ENCODE assay signal across 8 cellular contexts in the genomic region with DNA sequence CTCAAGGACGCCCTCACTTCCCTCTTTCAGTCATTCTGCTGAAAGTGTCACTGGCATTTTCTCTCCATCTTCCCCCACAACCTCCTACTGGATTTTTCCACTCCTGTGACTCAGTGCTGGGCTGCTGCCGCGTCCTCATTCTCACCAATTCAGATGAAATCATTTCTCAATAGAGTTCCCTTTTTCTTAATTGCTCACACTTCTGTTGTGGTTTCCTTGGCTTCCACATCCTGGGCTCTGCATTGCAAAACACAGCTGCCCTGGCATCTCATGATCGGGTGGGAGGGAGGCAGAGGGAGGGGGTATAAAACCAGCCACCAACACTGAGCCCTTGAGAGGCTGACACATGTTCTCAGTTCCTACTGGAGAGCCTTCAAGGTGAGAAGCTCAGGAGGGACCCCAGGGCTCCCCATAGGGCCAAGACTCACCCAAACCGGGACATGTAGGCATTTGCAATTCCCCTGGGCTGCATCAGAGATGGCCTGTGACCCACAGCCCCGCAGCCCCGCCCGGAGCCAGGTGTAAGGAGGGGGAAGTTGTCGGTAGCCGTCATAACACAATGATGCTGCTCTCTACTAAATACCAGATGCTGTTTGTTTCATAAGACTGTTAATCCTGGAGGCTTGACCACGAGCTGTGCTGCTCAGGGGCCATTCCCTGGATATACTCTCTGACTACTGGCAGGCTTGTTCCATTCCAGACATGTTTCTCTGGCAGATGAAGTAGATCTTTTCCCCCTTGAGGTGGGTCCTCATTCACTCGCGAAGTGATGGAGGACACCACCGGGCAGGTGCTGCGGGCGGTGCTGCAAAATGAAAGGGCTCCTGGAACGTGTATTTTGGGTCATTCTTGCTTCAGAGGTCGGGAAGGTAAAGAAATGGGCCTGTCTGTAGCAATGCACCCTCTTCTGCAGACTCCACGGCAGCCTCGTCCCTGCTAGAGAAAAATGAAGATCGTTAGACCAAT.
DNase-seq lines count a peak whose midpoint lies in the region; ATAC-seq and TF ChIP-seq lines count a peak whose summit lies in the region.

No MANE protein-coding gene starts in this region.

- H3K4me3 Mint-ChIP-seq in activated CD4-positive, alpha-beta T cell treated with anti-CD3 and anti-CD28 coated beads, Interleukin-2, amount 10 ng/mL, durations not matched to agents 7 days and 5 days, result peak overlapping the region; percentile 54
- peak overlapping the region; percentile 60 to 74 for H3K4me3 Mint-ChIP-seq in stimulated activated naive CD8-positive, alpha-beta T cell treated with anti-CD3 and anti-CD28 coated beads, Interleukin-15, amount 100 ng/mL, for 72 hours
- no peak overlapping the region for H3K4me3 Mint-ChIP-seq in glutamatergic neuron (ENCODE audit: unreplicated experiment)

- no peaks in the 10 kb centered on the region for H3K27me3 ChIP-seq in colonic mucosa
- no peaks in the 10 kb centered on the region for H3K27me3 ChIP-seq in muscle layer of duodenum (ENCODE audit: low read depth, low read length)

- H3K4me1 Mint-ChIP-seq in activated CD4-positive, alpha-beta T cell treated with anti-CD3 and anti-CD28 coated beads, Interleukin-2, amount 10 ng/mL, durations not matched to agents 7 days and 5 days, result peaks cover 64% of the 10 kb centered on the region
- H3K4me1 Mint-ChIP-seq in stimulated activated naive CD8-positive, alpha-beta T cell treated with anti-CD3 and anti-CD28 coated beads, Interleukin-15, amount 100 ng/mL, for 72 hours, result peaks cover 77% of the 10 kb centered on the region
- H3K4me1 Mint-ChIP-seq in glutamatergic neuron (ENCODE audit: low read depth, unreplicated experiment), result peaks cover 15% of the 10 kb centered on the region

- H3K27me3 Mint-ChIP-seq in activated CD4-positive, alpha-beta T cell treated with anti-CD3 and anti-CD28 coated beads, Interleukin-2, amount 10 ng/mL, durations not matched to agents 7 days and 5 days, result no peaks in the 10 kb centered on the region
- H3K27me3 Mint-ChIP-seq in stimulated activated naive CD8-positive, alpha-beta T cell treated with anti-CD3 and anti-CD28 coated beads, Interleukin-15, amount 100 ng/mL, for 72 hours, result no peaks in the 10 kb centered on the region
- peaks cover 6% of the 10 kb centered on the region for H3K27me3 Mint-ChIP-seq in glutamatergic neuron (ENCODE audit: unreplicated experiment)

- intact Hi-C loops in colonic mucosa (cut with DNase I), result loop anchor here (5.0 to 10.0 kb wide), 2 partner anchors 50 to 158 kb away; a partner anchor contains a TSS

- POLR2A ChIA-PET in activated CD4-positive, alpha-beta T cell treated with anti-CD3 and anti-CD28 coated beads, Interleukin-2, amount 10 ng/mL, durations not matched to agents 7 days and 5 days (lab: Charles Lee), result interaction anchor here (0.6 kb wide), 1 partner anchor 151 kb away, joined by 3 read pairs; no protein-coding TSS in a partner anchor

- H3K9me3 ChIP-seq in colonic mucosa, result no peaks in the 10 kb centered on the region
- no peaks in the 10 kb centered on the region for H3K9me3 ChIP-seq in muscle layer of duodenum (ENCODE audit: control insufficient read depth in 1 of 2, low read length in 2 of 2)

- H3K9me3 Mint-ChIP-seq in activated CD4-positive, alpha-beta T cell treated with anti-CD3 and anti-CD28 coated beads, Interleukin-2, amount 10 ng/mL, durations not matched to agents 7 days and 5 days, result peaks cover 5% of the 10 kb centered on the region
- peaks cover 4 to 6% of the 10 kb centered on the region in 2 donors for H3K9me3 Mint-ChIP-seq in stimulated activated naive CD8-positive, alpha-beta T cell treated with anti-CD3 and anti-CD28 coated beads, Interleukin-15, amount 100 ng/mL, for 72 hours
- no peaks in the 10 kb centered on the region for H3K9me3 Mint-ChIP-seq in glutamatergic neuron (ENCODE audit: unreplicated experiment)

- DNase-seq in AG10803 (ENCODE audit: low read depth) (peak; percentile 89), HS-5 (ENCODE audit: low read depth) (peak; percentile 70), colonic mucosa (peak; percentile 38), glutamatergic neuron (no peak)
- peak; percentile 77 for DNase-seq in activated CD4-positive, alpha-beta T cell treated with anti-CD3 and anti-CD28 coated beads, Interleukin-2, amount 10 ng/mL, durations not matched to agents 7 days and 5 days
- peak; percentile 64 to 86 for DNase-seq in stimulated activated naive CD8-positive, alpha-beta T cell treated with anti-CD3 and anti-CD28 coated beads, Interleukin-15, amount 100 ng/mL, for 72 hours

- peak; percentile 56 for ATAC-seq in GM21360 (IDR thresholded peaks at IDR 0.05; ENCODE audit: unreplicated experiment)
- peak; percentile 90 for ATAC-seq in stimulated activated naive CD8-positive, alpha-beta T cell treated with anti-CD3 and anti-CD28 coated beads, Interleukin-15, amount 100 ng/mL, for 72 hours

- no peak for TF ChIP-seq CTCF in AG10803 (conservative IDR thresholded peaks at IDR 0.05; ENCODE audit: low read length)
- no peak for TF ChIP-seq CTCF in colonic mucosa (IDR thresholded peaks at IDR 0.05)
- TF ChIP-seq CTCF in glutamatergic neuron (IDR thresholded peaks at IDR 0.05; ENCODE audit: partially characterized antibody, unreplicated experiment), result no peak

- H3K27ac Mint-ChIP-seq in activated CD4-positive, alpha-beta T cell treated with anti-CD3 and anti-CD28 coated beads, Interleukin-2, amount 10 ng/mL, durations not matched to agents 7 days and 5 days, result peak overlapping the region; percentile 87
- peak overlapping the region; percentile 31 to 82 for H3K27ac Mint-ChIP-seq in stimulated activated naive CD8-positive, alpha-beta T cell treated with anti-CD3 and anti-CD28 coated beads, Interleukin-15, amount 100 ng/mL, for 72 hours
- no peak overlapping the region for H3K27ac Mint-ChIP-seq in glutamatergic neuron (ENCODE audit: unreplicated experiment)

- peak overlapping the region; percentile 20 to 22 for H3K9ac ChIP-seq in colonic mucosa (ENCODE audit: low read depth in 2 of 2, low read length in 2 of 2)

- CTCF ChIA-PET in activated CD4-positive, alpha-beta T cell treated with anti-CD3 and anti-CD28 coated beads, Interleukin-2, amount 10 ng/mL, durations not matched to agents 7 days and 5 days (lab: Charles Lee), result interaction anchor here (1.5 to 4.4 kb wide), 3 partner anchors 13 to 54 kb away, joined by 5 to 24 read pairs (median 16); no protein-coding TSS in a partner anchor

- H3K27ac ChIP-seq in colonic mucosa (peak overlapping the region; percentile 56), muscle layer of duodenum (ENCODE audit: low read length) (peak overlapping the region; percentile 68)

- peaks cover 57% of the 10 kb centered on the region for H3K36me3 Mint-ChIP-seq in activated CD4-positive, alpha-beta T cell treated with anti-CD3 and anti-CD28 coated beads, Interleukin-2, amount 10 ng/mL, durations not matched to agents 7 days and 5 days (ENCODE audit: low read depth)
- no peaks in the 10 kb centered on the region for H3K36me3 Mint-ChIP-seq in glutamatergic neuron (ENCODE audit: unreplicated experiment)

- H3K4me3 ChIP-seq in AG10803 (ENCODE audit: low read length) (no peak overlapping the region), colonic mucosa (no peak overlapping the region), muscle layer of duodenum (ENCODE audit: low read depth in 1 of 2, low read length in 2 of 2) (no peak overlapping the region)

- H3K36me3 ChIP-seq in colonic mucosa, result peaks cover 3% of the 10 kb centered on the region
- H3K36me3 ChIP-seq in muscle layer of duodenum (ENCODE audit: control insufficient read depth in 1 of 2, insufficient read depth in 2 of 2, low read length in 2 of 2), result peaks cover 9 to 30% of the 10 kb centered on the region in 2 donors

- no peaks in the 10 kb centered on the region for H3K4me1 ChIP-seq in colonic mucosa
- H3K4me1 ChIP-seq in muscle layer of duodenum (ENCODE audit: control insufficient read depth in 1 of 2, insufficient read depth in 2 of 2, low read length in 2 of 2), result peaks cover 0 to 5% of the 10 kb centered on the region in 2 donors
